ENCODE assay signal across 8 cellular contexts in the genomic region with DNA sequence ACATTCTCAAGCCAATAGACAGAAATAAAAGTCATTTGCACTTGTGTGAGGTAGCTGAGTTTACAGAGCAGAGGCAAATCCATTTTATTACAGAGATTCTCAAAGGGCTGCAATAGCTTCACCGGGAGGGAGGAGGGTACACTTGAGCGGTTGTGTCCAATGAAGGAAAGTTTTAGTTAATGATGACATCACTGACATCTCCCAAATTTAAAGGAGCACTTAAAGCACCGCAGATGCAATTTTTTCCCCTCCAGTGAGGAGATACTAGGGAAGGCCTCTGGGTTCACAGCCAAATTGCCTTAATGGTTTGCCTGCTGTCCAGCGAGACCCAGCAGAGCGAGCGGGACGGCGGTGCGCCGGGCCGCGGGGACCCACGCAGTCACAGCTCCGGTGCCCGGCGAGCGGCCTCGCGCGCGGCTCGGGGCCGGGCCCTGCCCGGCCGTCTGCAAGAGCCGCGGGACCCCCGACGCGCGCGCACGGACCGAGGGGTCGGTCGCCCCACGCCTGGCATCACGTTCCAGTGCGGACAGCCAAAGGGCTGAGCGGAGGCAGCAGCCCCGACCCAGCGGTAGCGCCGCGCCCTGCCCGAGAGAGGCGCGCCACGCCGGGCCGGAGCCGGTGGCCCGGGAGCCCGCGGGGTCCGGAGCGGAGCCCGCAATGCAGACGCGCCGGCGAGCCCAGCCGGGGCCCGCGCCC. TPM values are rescaled to one million over a fixed set of nuclear protein-coding genes. Genes with fewer than 3 reads are reported as not detected.
DNase-seq lines count a peak whose midpoint lies in the region; TF ChIP-seq lines count a peak whose summit lies in the region.

No MANE protein-coding gene starts in this region.

- H3K27me3 Mint-ChIP-seq in activated naive CD4-positive, alpha-beta T cell treated with anti-CD3 and anti-CD28 coated beads, Interleukin-2, amount 50 U/mL, for 24 hours = peaks cover 2% of the 10 kb centered on the region

- H3F3A ChIP-seq in PC-9 (ENCODE audit: insufficient read depth, low read depth) = no peaks in the 10 kb centered on the region

- TF ChIP-seq CTCF in Peyer's patch (IDR thresholded peaks at IDR 0.05) (no peak), ovary (IDR thresholded peaks at IDR 0.05) (no peak), PC-9 (conservative IDR thresholded peaks at IDR 0.05) (no peak)

- 1 to 2% (median 1%) methylated on average over 32 to 65 of the region's 65 CpGs for WGBS in ovary, 3 donors

- peak overlapping the region; percentile 87 for H3K4me3 Mint-ChIP-seq in activated naive CD4-positive, alpha-beta T cell treated with anti-CD3 and anti-CD28 coated beads, Interleukin-2, amount 50 U/mL, for 24 hours

- no peaks in the 10 kb centered on the region for H3K36me3 Mint-ChIP-seq in activated naive CD4-positive, alpha-beta T cell treated with anti-CD3 and anti-CD28 coated beads, Interleukin-2, amount 50 U/mL, for 24 hours

- H3K27me3 ChIP-seq in Peyer's patch (no peaks in the 10 kb centered on the region), ovary (no peaks in the 10 kb centered on the region), PC-9 (ENCODE audit: insufficient read depth, low read depth) (no peaks in the 10 kb centered on the region)

- POLR2A ChIA-PET in PC-9 (lab: Charles Lee; ENCODE audit: unreplicated experiment) = no interaction called here

- H3K4me1 ChIP-seq in Peyer's patch (peaks cover 0 to 6% (median 0%) of the 10 kb centered on the region in 4 donors), ovary (ENCODE audit: insufficient read depth) (peaks cover 1% of the 10 kb centered on the region), PC-9 (replicated peaks; ENCODE audit: insufficient read depth) (no peaks in the 10 kb centered on the region)

- H3K9me2 ChIP-seq in PC-9 (ENCODE audit: insufficient read depth) = no peaks in the 10 kb centered on the region

- peaks cover 13% of the 10 kb centered on the region for H3K4me1 Mint-ChIP-seq in activated naive CD4-positive, alpha-beta T cell treated with anti-CD3 and anti-CD28 coated beads, Interleukin-2, amount 50 U/mL, for 24 hours

- H3K36me3 ChIP-seq in Peyer's patch (no peaks in the 10 kb centered on the region), ovary (no peaks in the 10 kb centered on the region), PC-9 (ENCODE audit: low read depth) (no peaks in the 10 kb centered on the region)

- H3K79me2 ChIP-seq in PC-9 (ENCODE audit: low read depth) = no peaks in the 10 kb centered on the region

- H3K9me3 ChIP-seq in Peyer's patch (no peaks in the 10 kb centered on the region), ovary (no peaks in the 10 kb centered on the region), PC-9 (ENCODE audit: insufficient read depth, low read depth) (no peaks in the 10 kb centered on the region)

- no peak overlapping the region for H3K4me2 ChIP-seq in PC-9

- DNase-seq in activated naive CD4-positive, alpha-beta T cell treated with Interleukin-2 at 50 U/mL for 16 hours = no peak
- DNase-seq in Peyer's patch (no peak), fibroblast of peridontal ligament (ENCODE audit: extremely low read depth) (peak; percentile 1), ovary (peak in 3 of 5 donors; percentile 44 to 57 (median 47)), NCI-H510A (lab: John Stamatoyannopoulos, UW) (no peak), GM19240 (ENCODE audit: insufficient read length, low spot score) (no peak), PC-9 (no peak)

- CTCF ChIA-PET in PC-9 (lab: Charles Lee) = interaction anchor here (0.6 kb wide), 1 partner anchor 379 kb away, joined by 3 read pairs; no protein-coding TSS in a partner anchor

- TF ChIP-seq EP300 in ovary (IDR thresholded peaks at IDR 0.05) = no peak

- H3K4me3 ChIP-seq in Peyer's patch (peak overlapping the region; percentile 52 to 98 (median 61)), ovary (peak overlapping the region; percentile 48), PC-9 (no peak overlapping the region)

- no peaks in the 10 kb centered on the region for H4K20me1 ChIP-seq in PC-9 (ENCODE audit: insufficient read depth)

- no peak for TF ChIP-seq POLR2A in Peyer's patch (IDR thresholded peaks at IDR 0.05)
- TF ChIP-seq POLR2A in ovary (IDR thresholded peaks at IDR 0.05) = no peak

- BruUV-seq in PC-9 (replicated peaks; lab: Mats Ljungman, UMichigan) = no TSS peak

- intact Hi-C loops in ovary (cut with DNase I) = no loop called here
- intact Hi-C loops in PC-9 (cut with micrococcal nuclease; ENCODE audit: unreplicated experiment) = no loop called here

- H3K27ac Mint-ChIP-seq in activated naive CD4-positive, alpha-beta T cell treated with anti-CD3 and anti-CD28 coated beads, Interleukin-2, amount 50 U/mL, for 24 hours = peak overlapping the region; percentile 57

- H3K9me3 Mint-ChIP-seq in activated naive CD4-positive, alpha-beta T cell treated with anti-CD3 and anti-CD28 coated beads, Interleukin-2, amount 50 U/mL, for 24 hours = no peaks in the 10 kb centered on the region

- H3K27ac ChIP-seq in Peyer's patch (peak overlapping the region in 1 of 4 donors; percentile 87), ovary (no peak overlapping the region), PC-9 (no peak overlapping the region)

- no peak overlapping the region for H2AFZ ChIP-seq in PC-9

RNA-seq across cellular contexts. Expression of gene OTUD7A, which starts 0.7 kb away (rescaled TPM):
- total RNA-seq in Peyer's patch (1 to 10 TPM; 3.9 to 8.4 (median 5.3) TPM), ovary (1 to 10 TPM; 2.0 to 7.4 (median 3.8) TPM), PC-9 (2021) (0.41 TPM in 1 of 2 replicates, not detected in the other)
- polyA plus RNA-seq in ovary = 1 to 10 TPM in 1 of 2 donors, under 1 TPM in 1; 0.67 to 1.5 TPM

Comparison
In these comparisons a context has a peak if more than half of its experiments do, and no peak if none do; other contexts are left out.
1. DNase-seq: peak in fibroblast of peridontal ligament (single experiment) and ovary (3 of 5); none in activated naive CD4-positive, alpha-beta T cell treated with Interleukin-2 at 50 U/mL for 16 hours (single experiment), Peyer's patch (0 of 3), NCI-H510A (single experiment), GM19240 (single experiment) and PC-9 (0 of 2).